Comparison of ENCODE assay signal across 8 cellular contexts in the genomic region with DNA sequence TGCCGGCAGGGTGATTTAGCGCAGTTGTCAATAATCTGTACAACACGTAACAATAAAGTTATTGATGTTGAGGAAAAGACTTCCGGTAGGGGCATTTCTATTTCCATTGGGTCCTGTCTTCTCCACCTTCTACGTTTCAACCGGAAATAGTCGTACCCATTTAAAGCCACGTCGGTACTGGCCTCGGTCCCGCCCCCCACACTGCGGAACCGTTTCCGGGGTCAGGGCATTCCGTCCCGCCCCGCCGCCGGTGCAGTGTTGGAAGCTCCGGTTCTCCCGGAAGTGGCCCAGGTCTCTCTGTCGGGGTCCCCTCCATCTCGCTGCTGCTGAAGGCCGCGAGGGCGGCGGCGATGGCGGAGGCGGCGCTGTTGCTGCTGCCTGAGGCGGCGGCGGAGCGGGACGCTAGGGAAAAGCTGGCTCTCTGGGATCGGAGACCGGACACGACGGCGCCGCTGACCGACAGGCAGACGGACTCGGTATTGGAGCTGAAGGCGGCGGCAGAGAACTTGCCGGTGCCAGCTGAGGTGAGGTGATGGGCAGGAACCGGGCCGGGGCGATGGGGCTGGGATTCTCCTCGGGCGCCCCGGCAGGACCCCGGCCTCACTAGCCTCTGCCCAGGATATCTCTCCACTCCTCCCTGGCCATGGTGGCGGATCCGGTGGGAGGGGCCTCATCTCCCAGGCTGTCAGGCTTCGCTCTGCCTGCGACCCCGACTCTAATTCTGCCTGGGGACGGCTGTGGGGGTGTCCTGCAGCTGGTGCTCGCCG.
A peak's percentile ranks its signal among the peaks of the same experiment; 100 is the strongest.
DNase-seq lines count a peak whose midpoint lies in the region; ATAC-seq and TF ChIP-seq lines count a peak whose summit lies in the region.

A gene with protein sequence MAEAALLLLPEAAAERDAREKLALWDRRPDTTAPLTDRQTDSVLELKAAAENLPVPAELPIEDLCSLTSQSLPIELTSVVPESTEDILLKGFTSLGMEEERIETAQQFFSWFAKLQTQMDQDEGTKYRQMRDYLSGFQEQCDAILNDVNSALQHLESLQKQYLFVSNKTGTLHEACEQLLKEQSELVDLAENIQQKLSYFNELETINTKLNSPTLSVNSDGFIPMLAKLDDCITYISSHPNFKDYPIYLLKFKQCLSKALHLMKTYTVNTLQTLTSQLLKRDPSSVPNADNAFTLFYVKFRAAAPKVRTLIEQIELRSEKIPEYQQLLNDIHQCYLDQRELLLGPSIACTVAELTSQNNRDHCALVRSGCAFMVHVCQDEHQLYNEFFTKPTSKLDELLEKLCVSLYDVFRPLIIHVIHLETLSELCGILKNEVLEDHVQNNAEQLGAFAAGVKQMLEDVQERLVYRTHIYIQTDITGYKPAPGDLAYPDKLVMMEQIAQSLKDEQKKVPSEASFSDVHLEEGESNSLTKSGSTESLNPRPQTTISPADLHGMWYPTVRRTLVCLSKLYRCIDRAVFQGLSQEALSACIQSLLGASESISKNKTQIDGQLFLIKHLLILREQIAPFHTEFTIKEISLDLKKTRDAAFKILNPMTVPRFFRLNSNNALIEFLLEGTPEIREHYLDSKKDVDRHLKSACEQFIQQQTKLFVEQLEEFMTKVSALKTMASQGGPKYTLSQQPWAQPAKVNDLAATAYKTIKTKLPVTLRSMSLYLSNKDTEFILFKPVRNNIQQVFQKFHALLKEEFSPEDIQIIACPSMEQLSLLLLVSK (plus strand): TSS at position 253 of the 767 bp plus-strand sequence. CDS start 98 bp downstream, at position 351.

- peak; percentile 31 for TF ChIP-seq CTCF in C4-2B (conservative IDR thresholded peaks at IDR 0.05)

- DNase-seq in NCI-H748 treated with DMSO at 0.1 percent for 48 hours (lab: John Stamatoyannopoulos, UW) (peak; percentile 95), dedifferentiated amniotic fluid mesenchymal stem cell (ENCODE audit: extremely low spot score) (peak; percentile 98), left kidney (ENCODE audit: low read depth, low spot score) (peak; percentile 98)
- peak; percentile 87 to 95 for DNase-seq in activated CD4-positive, alpha-beta T cell treated with anti-CD3 and anti-CD28 coated beads, Interleukin-2, amount 50 U/mL, for 24 hours (ENCODE audit: low read depth in 1 of 2, low spot score in 1 of 2)
- peak; percentile 95 to 96 for DNase-seq in stimulated activated CD4-positive, alpha-beta T cell treated with anti-CD3 and anti-CD28 coated beads, Interleukin-2, amount 100 ng/mL, for 24 hours

- H3K27ac ChIP-seq in C4-2B = peak within 1 kb of the TSS; percentile 94

- ATAC-seq in GM19372 (IDR thresholded peaks at IDR 0.05; ENCODE audit: low read depth, unreplicated experiment) (peak; percentile 97), HG03558 (IDR thresholded peaks at IDR 0.05; ENCODE audit: extremely low read depth, unreplicated experiment) (peak; percentile 83)

Comparison
In these comparisons a context has a peak if more than half of its experiments do, and no peak if none do; other contexts are left out.
1. Peak in every context shown above with its lines: DNase-seq, ATAC-seq and H3K27ac ChIP-seq.